1 cellular context compared by ENCODE assay signal in the genomic region with DNA sequence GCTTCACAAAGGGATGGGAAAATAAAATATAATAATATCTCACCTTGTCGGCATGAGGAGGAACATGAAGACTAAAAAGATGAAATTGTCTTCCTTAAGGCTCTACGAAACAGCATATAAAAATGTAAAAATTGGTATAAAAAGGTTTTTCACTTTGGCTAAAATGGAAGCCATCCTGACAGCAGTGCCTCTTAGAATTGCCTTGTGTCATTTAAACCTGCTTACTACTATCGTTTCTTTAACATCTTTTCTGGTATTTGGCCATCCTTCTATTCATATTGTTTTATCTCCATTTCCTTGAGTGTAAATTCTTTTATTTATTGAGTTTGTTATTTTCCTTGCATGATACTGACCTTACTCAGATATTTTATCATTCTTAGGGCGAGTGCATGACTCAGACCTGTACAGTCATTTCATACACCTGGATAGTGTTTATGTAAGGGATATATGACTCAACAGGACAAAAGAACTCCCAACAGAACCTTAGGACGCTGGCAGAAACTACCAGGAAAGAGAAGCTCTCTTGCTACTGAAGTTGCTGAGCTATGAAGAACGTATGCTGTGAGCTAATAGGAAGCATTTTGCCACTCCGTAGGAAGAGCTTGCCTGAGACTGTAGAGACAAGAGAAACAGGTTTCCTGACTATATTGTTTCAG.
TF ChIP-seq lines count a peak whose summit lies in the region.

No MANE protein-coding gene starts in this region.

TF ChIP-seq in A549, 52 proteins besides CTCF, POLR2A, EP300 and RAD21 (continued from another document):
- TF ChIP-seq JUN (IDR thresholded peaks at IDR 0.05) (peak in 1 of 2 experiments; percentile 38; a peak in 1 of 5 replicates), ZNF302 (CRISPR knock-in tag; IDR thresholded peaks at IDR 0.05) (no peak), CBX8 (IDR thresholded peaks at IDR 0.05) (no peak), HEYL (CRISPR knock-in tag; IDR thresholded peaks at IDR 0.05) (no peak), JUNB (IDR thresholded peaks at IDR 0.05) (peak; percentile 88)
TF ChIP-seq in A549: peak in this region for 6.
